Comparison of ENCODE assay signal across 18 cellular contexts in genomic region chr2:28400921-28401320, GRCh38. TPM values are rescaled to one million over a fixed set of nuclear protein-coding genes. Genes with fewer than 3 reads are reported as not detected.
DNase-seq lines count a peak whose midpoint lies in the region; ATAC-seq, FAIRE-seq and TF ChIP-seq lines count a peak whose summit lies in the region.
"Had no signal": no experiment of that assay in that cellular context is flagged by ENCODE, and none has a peak within 500 bp of the region (broad histone marks: within the 10 kb centered on the region; RNA-seq: fewer than 3 reads in every experiment).

No MANE protein-coding gene starts in this region.

- no peaks in the 10 kb centered on the region for H3K27me3 Mint-ChIP-seq in astrocyte (ENCODE audit: low read depth, unreplicated experiment)
- H3K27me3 Mint-ChIP-seq: activated naive CD8-positive, alpha-beta T cell treated with anti-CD3 and anti-CD28 coated beads, Interleukin-2, amount 50 U/mL, for 24 hours; effector memory CD8-positive, alpha-beta T cell; natural killer cell treated with Interleukin-12 subunit alpha and Interleukin-12 subunit beta and Interleukin-15 and Interleukin-18, amount 100 ng/mL, for 72 hours had no signal

- TF ChIP-seq POLR2A in HepG2 (IDR thresholded peaks at IDR 0.05; ENCODE audit: insufficient read depth in 1 of 2, low read depth in 2 of 2, low read length in 2 of 2): no peak

- H3K4me2 ChIP-seq in astrocyte (ENCODE audit: low read length) (peak overlapping the region; percentile 95), HepG2 (ENCODE audit: low read depth, low read length) (no peak overlapping the region)

- BruUV-seq in HepG2 (replicated peaks; lab: Mats Ljungman, UMichigan): no TSS peak

- H4K20me1 ChIP-seq in astrocyte (ENCODE audit: insufficient read depth, low read length) (peaks cover 97% of the 10 kb centered on the region), HepG2 (ENCODE audit: insufficient read depth, low read length) (peaks cover 80% of the 10 kb centered on the region)

- no peak for FAIRE-seq in astrocyte (lab: Jason Lieb, UNC)
- no peak for FAIRE-seq in HepG2 (lab: Jason Lieb, UNC)

- no peak for TF ChIP-seq CTCF in HEK293 (tag by site-specific recombination; IDR thresholded peaks at IDR 0.05)
- no peak for TF ChIP-seq CTCF in astrocyte (IDR thresholded peaks at IDR 0.05; ENCODE audit: insufficient read depth, low read depth, low read length)
- no peak for TF ChIP-seq CTCF in HepG2 (CRISPR knock-in tag; IDR thresholded peaks at IDR 0.05)

- H3K9me3 Mint-ChIP-seq in astrocyte (ENCODE audit: unreplicated experiment): no peaks in the 10 kb centered on the region
- H3K9me3 Mint-ChIP-seq: activated naive CD8-positive, alpha-beta T cell treated with anti-CD3 and anti-CD28 coated beads, Interleukin-2, amount 50 U/mL, for 24 hours; activated T-helper 1 cell treated with anti-CD3 and anti-CD28 coated beads, Interleukin-12 subunit alpha, Interleukin-12 subunit beta, Interleukin-2, Interleukin-4 antibody, amounts not matched to agents 30 ng/mL and 10 ng/mL and 1 ng/mL, durations not matched to agents 14 hours and 24 hours and 36 hours; effector memory CD8-positive, alpha-beta T cell; natural killer cell treated with Interleukin-12 subunit alpha and Interleukin-12 subunit beta and Interleukin-15 and Interleukin-18, amount 100 ng/mL, for 72 hours had no signal

- H3K9me3 ChIP-seq in HEK293 (ENCODE audit: control insufficient read depth, insufficient read depth, low read depth, low read length): no peaks in the 10 kb centered on the region
- no peaks in the 10 kb centered on the region for H3K9me3 ChIP-seq in astrocyte (ENCODE audit: insufficient read depth, low read depth, low read length)
- no peaks in the 10 kb centered on the region for H3K9me3 ChIP-seq in HepG2 (ENCODE audit: low read length)
- H3K9me3 ChIP-seq: Caco-2 had no signal

- DNase-seq in astrocyte (ENCODE audit: low read depth) (no peak), HepG2 (ENCODE audit: low spot score) (no peak)
- DNase-seq in stimulated activated CD4-positive, alpha-beta T cell treated with anti-CD3 and anti-CD28 coated beads, Interleukin-4, amount 100 ng/mL, for 4 hours: no peak
- DNase-seq: activated CD4-positive, alpha-beta T cell treated with anti-CD3 and anti-CD28 coated beads, Interleukin-2, amount 50 U/mL, for 48 hours; activated naive CD8-positive, alpha-beta T cell treated with anti-CD3 and anti-CD28 coated beads, Interleukin-2, amount 50 U/mL, for 24 hours; Caco-2; effector memory CD8-positive, alpha-beta T cell; NCI-H1417 treated with DMSO at 0.1 percent for 48 hours; stimulated activated naive CD4-positive, alpha-beta T cell treated with Interleukin-2 at 50 U/mL for 16 hours; T-helper 1 cell; WERI-Rb-1 had no signal

- H3K4me1 ChIP-seq in HEK293 (ENCODE audit: control insufficient read depth, insufficient read depth, low read length) (peaks cover 21% of the 10 kb centered on the region), astrocyte (ENCODE audit: insufficient read depth, low read length) (peaks cover 60% of the 10 kb centered on the region), HepG2 (ENCODE audit: insufficient read depth, low read length) (peaks cover 56% of the 10 kb centered on the region)

- H3K27me3 ChIP-seq in astrocyte (ENCODE audit: insufficient read depth, low read length) (no peaks in the 10 kb centered on the region), HepG2 (ENCODE audit: control insufficient read depth in 1 of 2, insufficient read depth in 2 of 2, low read length in 2 of 2) (no peaks in the 10 kb centered on the region; a peak in 1 of 5 replicates)

- CTCF ChIA-PET in HEK293 (lab: Yijun Ruan, JAX) (interaction anchor here (0.6 to 2.5 kb wide), 7 partner anchors 52 to 1079 kb away, joined by 3 to 9 read pairs (median 3); no protein-coding TSS in a partner anchor), HepG2 (lab: Yijun Ruan, JAX; ENCODE audit: low intra/inter-chr PET ratio, low total read pairs) (no interaction called here)

- TF ChIP-seq EP300 in HepG2 (IDR thresholded peaks at IDR 0.05; ENCODE audit: low read depth in 2 of 2, low read length in 2 of 2): no peak
- TF ChIP-seq EP300 in HepG2 (CRISPR knock-in tag; IDR thresholded peaks at IDR 0.05; ENCODE audit: borderline replicate concordance): no peak

- peaks cover 67% of the 10 kb centered on the region for H3K4me1 Mint-ChIP-seq in astrocyte (ENCODE audit: low read depth, unreplicated experiment)

- peak overlapping the region; percentile 34 for H3K27ac Mint-ChIP-seq in astrocyte (ENCODE audit: unreplicated experiment)
- H3K27ac Mint-ChIP-seq: activated naive CD8-positive, alpha-beta T cell treated with anti-CD3 and anti-CD28 coated beads, Interleukin-2, amount 50 U/mL, for 24 hours; activated T-helper 1 cell treated with anti-CD3 and anti-CD28 coated beads, Interleukin-12 subunit alpha, Interleukin-12 subunit beta, Interleukin-2, Interleukin-4 antibody, amounts not matched to agents 30 ng/mL and 10 ng/mL and 1 ng/mL, durations not matched to agents 14 hours and 24 hours and 36 hours had no signal

- no peak for TF ChIP-seq RAD21 in HepG2 (CRISPR knock-in tag; IDR thresholded peaks at IDR 0.05)

- peak overlapping the region; percentile 63; the same call in 1 of the 2 replicates for H3K27ac ChIP-seq in HEK293 (ENCODE audit: extremely low read depth, low read depth, low read length)
- no peak overlapping the region for H3K27ac ChIP-seq in astrocyte (ENCODE audit: low read depth, low read length)
- H3K27ac ChIP-seq in HepG2 (ENCODE audit: extremely low read length, insufficient read depth, low read length): no peak overlapping the region
- peak overlapping the region in 12 of 21 experiments; percentile 15 to 100 (median 99) for H3K27ac ChIP-seq in skin epidermis
- H3K27ac ChIP-seq: WERI-Rb-1 had no signal

- peak overlapping the region; percentile 68 for H3K4me3 Mint-ChIP-seq in astrocyte (ENCODE audit: unreplicated experiment)
- H3K4me3 Mint-ChIP-seq: activated naive CD8-positive, alpha-beta T cell treated with anti-CD3 and anti-CD28 coated beads, Interleukin-2, amount 50 U/mL, for 24 hours; activated T-helper 1 cell treated with anti-CD3 and anti-CD28 coated beads, Interleukin-12 subunit alpha, Interleukin-12 subunit beta, Interleukin-2, Interleukin-4 antibody, amounts not matched to agents 30 ng/mL and 10 ng/mL and 1 ng/mL, durations not matched to agents 14 hours and 24 hours and 36 hours had no signal

- in situ Hi-C loops in HepG2 (cut with HindIII; ENCODE audit: extremely low pct_ligation_motif_present, low pct_unique_long_range_greater_than_20kb): loop anchor here (10.0 kb wide), 1 partner anchor 516 kb away; no protein-coding TSS in a partner anchor

- POLR2A ChIA-PET in HEK293 (lab: Yijun Ruan, JAX): interaction anchor here (0.6 kb wide), 1 partner anchor 9 kb away, joined by 5 read pairs; no protein-coding TSS in a partner anchor
- POLR2A ChIA-PET in HepG2 (lab: Yijun Ruan, JAX): interaction anchor here (1.5 kb wide), 1 partner anchor 8 kb away, joined by 6 read pairs; the partner anchor contains the start of gene FOSL2

- no peak overlapping the region for H3K9ac ChIP-seq in astrocyte (ENCODE audit: low read length)
- H3K9ac ChIP-seq in HepG2 (ENCODE audit: insufficient read depth, low read depth, low read length): no peak overlapping the region

- H3K79me2 ChIP-seq in astrocyte (ENCODE audit: insufficient read depth, low read length) (peaks cover 100% of the 10 kb centered on the region), HepG2 (ENCODE audit: insufficient read depth, low read length) (peaks cover 62% of the 10 kb centered on the region)

- intact Hi-C loops in HepG2 (cut with micrococcal nuclease; ENCODE audit: unreplicated experiment): no loop called here

- WGBS in HepG2 (ENCODE audit: low lambda C conversion rate): 81% methylated on average over 1 of the region's 1 CpG

- H3K36me3 ChIP-seq in HEK293 (ENCODE audit: control insufficient read depth in 2 of 2, insufficient read depth in 1 of 2, low read length in 2 of 2): peaks cover 3 to 23% of the 10 kb centered on the region in 2 experiments; a peak in 2 of 3 replicates
- peaks cover 27% of the 10 kb centered on the region for H3K36me3 ChIP-seq in astrocyte (ENCODE audit: insufficient read depth, low read length)
- peaks cover 30 to 47% of the 10 kb centered on the region in 2 experiments for H3K36me3 ChIP-seq in HepG2 (replicated peaks in 1 of 2; ENCODE audit: control insufficient read depth in 1 of 2, insufficient read depth in 2 of 2, low read length in 2 of 2)
- H3K36me3 ChIP-seq: WERI-Rb-1 had no signal

- H2AFZ ChIP-seq in astrocyte (ENCODE audit: low read depth, low read length): no peak overlapping the region
- H2AFZ ChIP-seq in HepG2 (ENCODE audit: low read length): no peak overlapping the region

- ATAC-seq in HepG2 (no peak), GM18867 (IDR thresholded peaks at IDR 0.05; ENCODE audit: unreplicated experiment) (no peak), GM19452 (IDR thresholded peaks at IDR 0.05; ENCODE audit: unreplicated experiment) (no peak)
- ATAC-seq: activated naive CD8-positive, alpha-beta T cell treated with anti-CD3 and anti-CD28 coated beads, Interleukin-2, amount 50 U/mL, for 24 hours; effector memory CD8-positive, alpha-beta T cell; natural killer cell treated with Interleukin-12 subunit alpha and Interleukin-12 subunit beta and Interleukin-15 and Interleukin-18, amount 100 ng/mL, for 72 hours had no signal

- H3K36me3 Mint-ChIP-seq in astrocyte (ENCODE audit: low read depth, unreplicated experiment): peaks cover 32% of the 10 kb centered on the region

- no peak overlapping the region for H3K4me3 ChIP-seq in HEK293 (ENCODE audit: low read depth, low read length)
- H3K4me3 ChIP-seq in astrocyte (ENCODE audit: insufficient read depth, low read depth, low read length): no peak overlapping the region
- no peak overlapping the region for H3K4me3 ChIP-seq in HepG2 (replicated peaks in 1 of 3; ENCODE audit: insufficient read depth in 1 of 3, low read depth in 2 of 3, low read length in 3 of 3)
- no peak overlapping the region for H3K4me3 ChIP-seq in skin epidermis
- H3K4me3 ChIP-seq: lung had no signal

RNA-seq across cellular contexts. Expression of gene FOSL2, which starts 8.3 kb away (rescaled TPM):
- 156 and 158 TPM in 2 replicates for total RNA-seq in astrocyte
- total RNA-seq in HepG2 (2016; rRNA removed; fragmentation: Illumina TruSeq; extraction: Trizol): 2.3 and 3.4 TPM in 2 replicates
- total RNA-seq in HepG2 (2016; cell fraction: cytosol; rRNA removed; fragmentation: Illumina TruSeq; extraction: Trizol; ENCODE audit: low read depth): 0.53 and 0.61 TPM in 2 replicates
- total RNA-seq in HepG2 (2016; cell fraction: insoluble cytoplasmic fraction; rRNA removed; fragmentation: Illumina TruSeq; extraction: Trizol): 2.2 and 4.1 TPM in 2 replicates
- 1.3 and 1.4 TPM in 2 replicates for total RNA-seq in HepG2 (2016; cell fraction: membrane; rRNA removed; fragmentation: Illumina TruSeq; extraction: Trizol)
- 3.7 and 5.1 TPM in 2 replicates for total RNA-seq in HepG2 (2016; cell fraction: nucleus; rRNA removed; fragmentation: Illumina TruSeq; extraction: Trizol)
- polyA plus RNA-seq in HepG2 (2011; rRNA removed): 18.1 and 20.1 TPM in 2 replicates
- 10.9 and 11.2 TPM in 2 replicates for polyA plus RNA-seq in HepG2 (2011; cell fraction: cytosol; rRNA removed)
- polyA plus RNA-seq in HepG2 (2011; cell fraction: nucleus; rRNA removed): 37.0 and 47.3 TPM in 2 replicates
- 25.1 and 31.2 TPM in 2 replicates for polyA plus RNA-seq in HepG2 (2012)
- polyA plus RNA-seq in HepG2 (2016; cell fraction: cytosol; fragmentation: Illumina TruSeq; extraction: Trizol; ENCODE audit: low read depth): 0.21 and 0.26 TPM in 2 replicates
- 2.0 and 2.4 TPM in 2 replicates for polyA plus RNA-seq in HepG2 (2016; cell fraction: insoluble cytoplasmic fraction; fragmentation: Illumina TruSeq; extraction: Trizol; ENCODE audit: low read depth)
- 0.46 and 0.51 TPM in 2 replicates for polyA plus RNA-seq in HepG2 (2016; cell fraction: membrane; fragmentation: Illumina TruSeq; extraction: Trizol; ENCODE audit: low read depth)
- polyA plus RNA-seq in HepG2 (2016; cell fraction: nucleus; fragmentation: Illumina TruSeq; extraction: Trizol; ENCODE audit: insufficient read depth, low read depth): 3.9 and 4.9 TPM in 2 replicates
- 62.9 and 84.8 TPM in 2 replicates for polyA minus RNA-seq in HepG2 (2011; rRNA and poly(A)+ RNA removed; ENCODE audit: low replicate concordance)
- 27.1 and 28.7 TPM in 2 replicates for polyA minus RNA-seq in HepG2 (2011; cell fraction: cytosol; rRNA and poly(A)+ RNA removed)
- 47.9 and 53.6 TPM in 2 replicates for polyA minus RNA-seq in HepG2 (2011; cell fraction: nucleus; rRNA and poly(A)+ RNA removed)

Comparison
In these comparisons a context has a peak if more than half of its experiments do, and no peak if none do; other contexts are left out.
1. H3K27ac ChIP-seq: peak in HEK293 (single experiment) and skin epidermis (12 of 21); none in astrocyte (single experiment) and HepG2 (single experiment).
2. RNA of gene FOSL2, which starts 8.3 kb away (total RNA-seq): 156 to 158 TPM in astrocyte; 0.53 to 5.1 TPM in HepG2; every median in the first group is over 10 times any median in the second.